In the genomic region with DNA sequence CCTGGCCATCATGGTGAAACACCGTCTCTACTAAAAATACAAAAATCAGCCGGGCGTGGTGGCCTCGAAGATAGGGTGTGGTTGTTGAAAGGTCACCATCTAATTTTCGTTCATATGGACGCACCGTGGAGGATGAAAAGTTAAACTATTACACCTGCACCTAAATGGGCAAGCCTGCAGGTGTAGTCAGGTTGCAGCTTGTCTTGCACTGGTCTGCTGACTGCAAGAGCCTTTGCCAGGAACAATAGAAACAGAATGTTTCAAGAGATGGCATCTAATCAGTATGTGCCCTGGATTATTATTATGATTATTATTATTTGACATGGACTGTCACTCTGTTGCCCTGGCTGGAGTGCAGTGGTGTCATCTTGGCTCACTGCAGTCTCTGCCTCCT, we compare ENCODE assay signal across 1 cellular context.
TF ChIP-seq lines count a peak whose summit lies in the region.

No MANE protein-coding gene starts in this region.

TF ChIP-seq in K562, 482 proteins besides CTCF, POLR2A, EP300 and RAD21:
- TF ChIP-seq, protein P1, sequence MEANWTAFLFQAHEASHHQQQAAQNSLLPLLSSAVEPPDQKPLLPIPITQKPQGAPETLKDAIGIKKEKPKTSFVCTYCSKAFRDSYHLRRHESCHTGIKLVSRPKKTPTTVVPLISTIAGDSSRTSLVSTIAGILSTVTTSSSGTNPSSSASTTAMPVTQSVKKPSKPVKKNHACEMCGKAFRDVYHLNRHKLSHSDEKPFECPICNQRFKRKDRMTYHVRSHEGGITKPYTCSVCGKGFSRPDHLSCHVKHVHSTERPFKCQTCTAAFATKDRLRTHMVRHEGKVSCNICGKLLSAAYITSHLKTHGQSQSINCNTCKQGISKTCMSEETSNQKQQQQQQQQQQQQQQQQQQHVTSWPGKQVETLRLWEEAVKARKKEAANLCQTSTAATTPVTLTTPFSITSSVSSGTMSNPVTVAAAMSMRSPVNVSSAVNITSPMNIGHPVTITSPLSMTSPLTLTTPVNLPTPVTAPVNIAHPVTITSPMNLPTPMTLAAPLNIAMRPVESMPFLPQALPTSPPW (CRISPR knock-in tag; IDR thresholded peaks at IDR 0.05): peak; percentile 3
- TF ChIP-seq NR2C1 (IDR thresholded peaks at IDR 0.05) (0 out of 2 replicates have a peak, but pooled peaks have one; percentile 20), NR2C1 (tag; IDR thresholded peaks at IDR 0.05) (no peak), SMC3 (conservative IDR thresholded peaks at IDR 0.05; ENCODE audit: insufficient read depth, low read depth, low read length) (no peak)
